ENCODE assay signal across 31 cellular contexts in genomic region chr6:129419324-129419723, GRCh38.
"Had no signal": no experiment of that assay in that cellular context is flagged by ENCODE, and none has a peak within 500 bp of the region (broad histone marks: within the 10 kb centered on the region; RNA-seq: fewer than 3 reads in every experiment).

No MANE protein-coding gene starts in this region.

- H3K9me3 ChIP-seq: colonic mucosa, gastrocnemius medialis, ovary, uterus had no signal

- DNase-seq: activated CD4-positive, alpha-beta T cell treated with anti-CD3 and anti-CD28 coated beads, Interleukin-2, amount 50 U/mL, for 1 hour; activated CD4-positive, CD25-positive, alpha-beta regulatory T cell treated with anti-CD3 and anti-CD28 coated beads, Interleukin-2, amount 50 U/mL, for 72 hours; activated CD8-positive, alpha-beta T cell treated with anti-CD3 and anti-CD28 coated beads for 36 hours; activated gamma-delta T cell treated with Interleukin-2 at 50 U/mL for 16 hours; activated naive CD4-positive, alpha-beta T cell treated with anti-CD3 and anti-CD28 coated beads, Interleukin-2, amount 50 U/mL, for 16 hours; activated naive CD8-positive, alpha-beta T cell treated with anti-CD3 and anti-CD28 coated beads, Interleukin-2, amount 50 U/mL, for 24 hours; activated T-cell treated with anti-CD3 and anti-CD28 coated beads, Interleukin-2, amount 50 U/mL, for 4 hours; amygdala; colonic mucosa; effector CD8-positive, alpha-beta T cell; erythroblast; gastrocnemius medialis; islet precursor cell; left ventricle myocardium inferior; mesendoderm; ovary; stimulated activated CD4-positive, alpha-beta T cell treated with anti-CD3 and anti-CD28 coated beads, Interleukin-12 subunit alpha, Interleukin-12 subunit beta, amount 100 ng/mL, for 4 hours; stimulated activated CD4-positive, alpha-beta T cell treated with anti-CD3 and anti-CD28 coated beads, Interleukin-4, amount 100 ng/mL, for 24 hours; stimulated activated naive CD8-positive, alpha-beta T cell treated with anti-CD3 and anti-CD28 coated beads, Interleukin-15, amount 100 ng/mL, for 72 hours; substantia nigra; T-helper 9 cell; uterus; WERI-Rb-1 had no signal

- ATAC-seq: activated CD8-positive, alpha-beta T cell treated with anti-CD3 and anti-CD28 coated beads for 36 hours; activated naive CD8-positive, alpha-beta T cell treated with anti-CD3 and anti-CD28 coated beads, Interleukin-2, amount 50 U/mL, for 24 hours; activated T-cell treated with anti-CD3 and anti-CD28 coated beads, Interleukin-2, amount 50 U/mL, for 4 hours; activated T-helper 17 cell treated with anti-CD3 and anti-CD28 coated beads, Interleukin-2, amount 50 U/mL, for 72 hours; gastrocnemius medialis; sciatic nerve; stimulated activated memory B cell treated with anti-CD40 and anti-IgM and Interleukin-4, amounts not matched to agents 10 μg/mL and 1 μg/mL and 100 μg/mL, for 72 hours; stimulated activated naive CD8-positive, alpha-beta T cell treated with anti-CD3 and anti-CD28 coated beads, Interleukin-15, amount 100 ng/mL, for 72 hours had no signal

- H3K36me3 ChIP-seq: colonic mucosa, gastrocnemius medialis, ovary, uterus, WERI-Rb-1 had no signal

- H3K27ac ChIP-seq: colonic mucosa, gastrocnemius medialis, hepatocyte, left ventricle myocardium inferior, ovary, skin epidermis, uterus, WERI-Rb-1 had no signal

- H3K4me1 ChIP-seq: colonic mucosa, gastrocnemius medialis, uterus had no signal

- H3K79me2 ChIP-seq: hepatocyte had no signal

- H3K4me2 ChIP-seq: hepatocyte had no signal

- H3K4me3 ChIP-seq: colonic mucosa, gastrocnemius medialis, hepatocyte, left ventricle myocardium inferior, lung, ovary, skin epidermis, uterus had no signal

- H3K27me3 ChIP-seq: colonic mucosa, gastrocnemius medialis, hepatocyte, ovary, uterus had no signal

- H2AFZ ChIP-seq: hepatocyte had no signal

- FAIRE-seq: bronchial epithelial cell, TTC549 had no signal
